ENCODE assay signal across 1 cellular context in genomic region chr6:167396659-167397490, GRCh38.
TF ChIP-seq lines count a peak whose summit lies in the region.

No MANE protein-coding gene starts in this region.

TF ChIP-seq in HepG2, 621 proteins besides CTCF, POLR2A, EP300 and RAD21 (continued from another document and continues in another):
- TF ChIP-seq, protein P1, sequence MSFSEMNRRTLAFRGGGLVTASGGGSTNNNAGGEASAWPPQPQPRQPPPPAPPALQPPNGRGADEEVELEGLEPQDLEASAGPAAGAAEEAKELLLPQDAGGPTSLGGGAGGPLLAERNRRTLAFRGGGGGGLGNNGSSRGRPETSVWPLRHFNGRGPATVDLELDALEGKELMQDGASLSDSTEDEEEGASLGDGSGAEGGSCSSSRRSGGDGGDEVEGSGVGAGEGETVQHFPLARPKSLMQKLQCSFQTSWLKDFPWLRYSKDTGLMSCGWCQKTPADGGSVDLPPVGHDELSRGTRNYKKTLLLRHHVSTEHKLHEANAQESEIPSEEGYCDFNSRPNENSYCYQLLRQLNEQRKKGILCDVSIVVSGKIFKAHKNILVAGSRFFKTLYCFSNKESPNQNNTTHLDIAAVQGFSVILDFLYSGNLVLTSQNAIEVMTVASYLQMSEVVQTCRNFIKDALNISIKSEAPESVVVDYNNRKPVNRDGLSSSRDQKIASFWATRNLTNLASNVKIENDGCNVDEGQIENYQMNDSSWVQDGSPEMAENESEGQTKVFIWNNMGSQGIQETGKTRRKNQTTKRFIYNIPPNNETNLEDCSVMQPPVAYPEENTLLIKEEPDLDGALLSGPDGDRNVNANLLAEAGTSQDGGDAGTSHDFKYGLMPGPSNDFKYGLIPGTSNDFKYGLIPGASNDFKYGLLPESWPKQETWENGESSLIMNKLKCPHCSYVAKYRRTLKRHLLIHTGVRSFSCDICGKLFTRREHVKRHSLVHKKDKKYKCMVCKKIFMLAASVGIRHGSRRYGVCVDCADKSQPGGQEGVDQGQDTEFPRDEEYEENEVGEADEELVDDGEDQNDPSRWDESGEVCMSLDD (CRISPR knock-in tag; IDR thresholded peaks at IDR 0.05; ENCODE audit: borderline replicate concordance): 0 out of 2 replicates have a peak, but pooled peaks have one; percentile 17
- TF ChIP-seq MEF2D (CRISPR knock-in tag; IDR thresholded peaks at IDR 0.05) (no peak), ZNF232 (CRISPR knock-in tag; IDR thresholded peaks at IDR 0.05; ENCODE audit: borderline replicate concordance) (peak; percentile 48; the same call in 1 of the 2 replicates), ZBED4 (CRISPR knock-in tag; IDR thresholded peaks at IDR 0.05; ENCODE audit: borderline replicate concordance) (peak; percentile 34; the same call in 1 of the 2 replicates), CBX2 (IDR thresholded peaks at IDR 0.05; ENCODE audit: low read depth, low read length) (no peak), CBX2 (CRISPR knock-in tag; IDR thresholded peaks at IDR 0.05; ENCODE audit: low read depth) (no peak), TBX3 (IDR thresholded peaks at IDR 0.05; ENCODE audit: borderline replicate concordance) (peak; percentile 72; the same call in 1 of the 2 replicates), ZFP36 (IDR thresholded peaks at IDR 0.05; ENCODE audit: borderline replicate concordance, low read depth, low read length, partially characterized antibody) (no peak), ZNF251 (CRISPR knock-in tag; IDR thresholded peaks at IDR 0.05) (no peak), NFE2 (CRISPR knock-in tag; IDR thresholded peaks at IDR 0.05) (no peak), ZSCAN5A (CRISPR knock-in tag; IDR thresholded peaks at IDR 0.05; ENCODE audit: borderline replicate concordance) (no peak), MAFG (CRISPR knock-in tag; IDR thresholded peaks at IDR 0.05) (no peak), ZNF780A (CRISPR knock-in tag; IDR thresholded peaks at IDR 0.05) (no peak), EZH2 (conservative IDR thresholded peaks at IDR 0.05; ENCODE audit: low read depth, low read length) (no peak), TFDP1 (CRISPR knock-in tag; IDR thresholded peaks at IDR 0.05; ENCODE audit: borderline replicate concordance) (no peak), ARID2 (CRISPR knock-in tag; IDR thresholded peaks at IDR 0.05; ENCODE audit: borderline replicate concordance) (no peak), RBAK (CRISPR knock-in tag; IDR thresholded peaks at IDR 0.05) (no peak), ZNF138 (CRISPR knock-in tag; IDR thresholded peaks at IDR 0.05; ENCODE audit: low read depth) (no peak), ZNF142 (CRISPR knock-in tag; IDR thresholded peaks at IDR 0.05) (no peak), ZNF678 (CRISPR knock-in tag; IDR thresholded peaks at IDR 0.05) (no peak), CCDC6 (CRISPR knock-in tag; IDR thresholded peaks at IDR 0.05) (0 out of 2 replicates have a peak, but pooled peaks have one; percentile 36), CENPT (CRISPR knock-in tag; IDR thresholded peaks at IDR 0.05; ENCODE audit: low read depth) (no peak), ZNF235 (CRISPR knock-in tag; IDR thresholded peaks at IDR 0.05; ENCODE audit: borderline replicate concordance) (no peak), SCMH1 (CRISPR knock-in tag; IDR thresholded peaks at IDR 0.05; ENCODE audit: borderline replicate concordance) (no peak), MIER2 (CRISPR knock-in tag; IDR thresholded peaks at IDR 0.05) (no peak; the same call in 1 of the 2 replicates), SALL2 (CRISPR knock-in tag; IDR thresholded peaks at IDR 0.05) (no peak; the same call in 1 of the 2 replicates), ZSCAN29 (CRISPR knock-in tag; conservative IDR thresholded peaks at IDR 0.05) (peak; percentile 98), ZFP62 (CRISPR knock-in tag; IDR thresholded peaks at IDR 0.05) (no peak), HOXA5 (CRISPR knock-in tag; IDR thresholded peaks at IDR 0.05) (0 out of 2 replicates have a peak, but pooled peaks have one; percentile 29), SRY (CRISPR knock-in tag; IDR thresholded peaks at IDR 0.05) (no peak), RNF219 (CRISPR knock-in tag; IDR thresholded peaks at IDR 0.05) (no peak), ZNF143 (CRISPR knock-in tag; IDR thresholded peaks at IDR 0.05) (no peak; the same call in 1 of the 2 replicates), ZFP41 (CRISPR knock-in tag; IDR thresholded peaks at IDR 0.05; ENCODE audit: borderline replicate concordance) (no peak), FOXM1 (CRISPR knock-in tag; IDR thresholded peaks at IDR 0.05) (no peak), ZBTB20 (CRISPR knock-in tag; IDR thresholded peaks at IDR 0.05; ENCODE audit: borderline replicate concordance, low read depth) (no peak), E2F2 (CRISPR knock-in tag; IDR thresholded peaks at IDR 0.05; ENCODE audit: borderline replicate concordance) (no peak)
- TF ChIP-seq, protein P2, sequence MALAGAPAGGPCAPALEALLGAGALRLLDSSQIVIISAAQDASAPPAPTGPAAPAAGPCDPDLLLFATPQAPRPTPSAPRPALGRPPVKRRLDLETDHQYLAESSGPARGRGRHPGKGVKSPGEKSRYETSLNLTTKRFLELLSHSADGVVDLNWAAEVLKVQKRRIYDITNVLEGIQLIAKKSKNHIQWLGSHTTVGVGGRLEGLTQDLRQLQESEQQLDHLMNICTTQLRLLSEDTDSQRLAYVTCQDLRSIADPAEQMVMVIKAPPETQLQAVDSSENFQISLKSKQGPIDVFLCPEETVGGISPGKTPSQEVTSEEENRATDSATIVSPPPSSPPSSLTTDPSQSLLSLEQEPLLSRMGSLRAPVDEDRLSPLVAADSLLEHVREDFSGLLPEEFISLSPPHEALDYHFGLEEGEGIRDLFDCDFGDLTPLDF (CRISPR knock-in tag; IDR thresholded peaks at IDR 0.05): no peak
- TF ChIP-seq, protein P3, sequence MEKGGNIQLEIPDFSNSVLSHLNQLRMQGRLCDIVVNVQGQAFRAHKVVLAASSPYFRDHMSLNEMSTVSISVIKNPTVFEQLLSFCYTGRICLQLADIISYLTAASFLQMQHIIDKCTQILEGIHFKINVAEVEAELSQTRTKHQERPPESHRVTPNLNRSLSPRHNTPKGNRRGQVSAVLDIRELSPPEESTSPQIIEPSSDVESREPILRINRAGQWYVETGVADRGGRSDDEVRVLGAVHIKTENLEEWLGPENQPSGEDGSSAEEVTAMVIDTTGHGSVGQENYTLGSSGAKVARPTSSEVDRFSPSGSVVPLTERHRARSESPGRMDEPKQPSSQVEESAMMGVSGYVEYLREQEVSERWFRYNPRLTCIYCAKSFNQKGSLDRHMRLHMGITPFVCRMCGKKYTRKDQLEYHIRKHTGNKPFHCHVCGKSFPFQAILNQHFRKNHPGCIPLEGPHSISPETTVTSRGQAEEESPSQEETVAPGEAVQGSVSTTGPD (CRISPR knock-in tag; IDR thresholded peaks at IDR 0.05): peak; percentile 59; the same call in 1 of the 2 replicates
